In the genomic region with DNA sequence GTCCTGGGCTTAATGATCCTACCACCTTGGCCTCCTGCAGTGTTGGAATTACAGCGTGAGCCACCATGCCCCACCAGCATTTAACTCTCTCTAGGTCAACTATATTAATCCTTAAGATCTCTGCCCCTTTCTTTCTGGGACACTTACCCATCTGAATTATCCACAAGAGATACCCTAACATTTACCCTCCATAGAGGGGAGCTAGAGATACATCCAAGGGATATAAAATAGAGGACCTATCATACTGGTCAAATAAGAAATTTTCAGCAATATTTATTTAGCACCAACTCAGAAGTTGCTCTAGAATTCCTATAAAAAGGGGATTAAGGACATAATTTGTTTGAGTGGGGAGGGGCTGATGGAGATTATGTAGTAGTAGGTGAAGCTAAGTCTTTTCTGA, we compare ENCODE assay signal across 20 cellular contexts.
DNase-seq lines count a peak whose midpoint lies in the region; ATAC-seq and TF ChIP-seq lines count a peak whose summit lies in the region.
"Had no signal": no experiment of that assay in that cellular context is flagged by ENCODE, and none has a peak within 500 bp of the region (broad histone marks: within the 10 kb centered on the region; RNA-seq: fewer than 3 reads in every experiment).

No MANE protein-coding gene starts in this region.

- H3K9ac ChIP-seq in mammary epithelial cell (ENCODE audit: insufficient read depth, low read length): no peak overlapping the region

- intact Hi-C loops in mammary epithelial cell (cut with micrococcal nuclease): loop anchor here (2.0 kb wide), 2 partner anchors 121 to 167 kb away; no protein-coding TSS in a partner anchor
- intact Hi-C loops in upper lobe of right lung (cut with DNase I): no loop called here

- H3K79me2 ChIP-seq in mammary epithelial cell (ENCODE audit: insufficient read depth, low read length): no peaks in the 10 kb centered on the region

- H3K4me3 ChIP-seq in mammary epithelial cell (replicated peaks in 1 of 3; ENCODE audit: insufficient read depth in 1 of 3, low read depth in 2 of 3, low read length in 3 of 3): no peak overlapping the region
- H3K4me3 ChIP-seq in upper lobe of right lung: no peak overlapping the region
- H3K4me3 ChIP-seq: heart right ventricle, K562 had no signal

- H3K27me3 ChIP-seq in mammary epithelial cell (ENCODE audit: insufficient read depth, low read length) (no peaks in the 10 kb centered on the region), upper lobe of right lung (no peaks in the 10 kb centered on the region)

- no peak for DNase-seq in activated naive CD4-positive, alpha-beta T cell treated with Interleukin-2 at 50 U/mL for 16 hours
- DNase-seq in NAMALWA (ENCODE audit: low spot score): peak; percentile 15
- DNase-seq in mammary epithelial cell: no peak
- DNase-seq in upper lobe of right lung: no peak
- no peak for DNase-seq in stimulated activated CD4-positive, alpha-beta T cell treated with anti-CD3 and anti-CD28 coated beads, Interleukin-15, amount 100 ng/mL, for 24 hours
- no peak for DNase-seq in EL
- no peak for DNase-seq in GM19240 (ENCODE audit: insufficient read length, low spot score)
- DNase-seq: activated CD4-positive, alpha-beta T cell treated with anti-CD3 and anti-CD28 coated beads, Interleukin-2, amount 50 U/mL, for 48 hours; COR-L47; erythroblast; heart right ventricle; NCI-H446; OCI-M1; stimulated activated CD4-positive, alpha-beta T cell treated with anti-CD3 and anti-CD28 coated beads, Interleukin-4, amount 100 ng/mL, for 1 hour had no signal

- no peak overlapping the region for H3K4me2 ChIP-seq in mammary epithelial cell (ENCODE audit: insufficient read depth, low read depth, low read length)

- dilution Hi-C loops in mammary epithelial cell (cut with HindIII; ENCODE audit: low sequenced_read_pairs): no loop called here

- peaks cover 3% of the 10 kb centered on the region for H3K36me3 Mint-ChIP-seq in activated naive CD4-positive, alpha-beta T cell treated with anti-CD3 and anti-CD28 coated beads, Interleukin-2, amount 50 U/mL, for 24 hours
- H3K36me3 Mint-ChIP-seq: type B pancreatic cell had no signal

- H3K4me3 Mint-ChIP-seq in activated naive CD4-positive, alpha-beta T cell treated with anti-CD3 and anti-CD28 coated beads, Interleukin-2, amount 50 U/mL, for 24 hours: no peak overlapping the region
- H3K4me3 Mint-ChIP-seq: type B pancreatic cell had no signal

- BruUV-seq in mammary epithelial cell (replicated peaks; lab: Mats Ljungman, UMichigan): no TSS peak

- H3K36me3 ChIP-seq in mammary epithelial cell (ENCODE audit: insufficient read depth, low read length): no peaks in the 10 kb centered on the region
- no peaks in the 10 kb centered on the region for H3K36me3 ChIP-seq in upper lobe of right lung
- H3K36me3 ChIP-seq: heart right ventricle had no signal

- no peaks in the 10 kb centered on the region for H3K4me1 ChIP-seq in mammary epithelial cell (ENCODE audit: insufficient read depth, low read length)
- H3K4me1 ChIP-seq in upper lobe of right lung: peaks cover 4% of the 10 kb centered on the region

- ATAC-seq in upper lobe of right lung: no peak
- ATAC-seq: heart right ventricle, K562, sciatic nerve had no signal

- H3K27ac Mint-ChIP-seq in activated naive CD4-positive, alpha-beta T cell treated with anti-CD3 and anti-CD28 coated beads, Interleukin-2, amount 50 U/mL, for 24 hours: peak overlapping the region; percentile 46
- H3K27ac Mint-ChIP-seq: activated T-helper 2 cell treated with anti-CD3 and anti-CD28 coated beads, Interferon-gamma antibody, Interleukin-2, Interleukin-4, amounts not matched to agents 10 μg/mL and 5 μg/mL and 100 μg/mL, durations not matched to agents 14 hours and 24 hours and 36 hours; type B pancreatic cell had no signal

- no peak overlapping the region for H2AFZ ChIP-seq in mammary epithelial cell (ENCODE audit: low read depth, low read length)

- H3K27ac ChIP-seq in mammary epithelial cell (ENCODE audit: insufficient read depth, low read depth, low read length) (no peak overlapping the region), upper lobe of right lung (no peak overlapping the region)
- H3K27ac ChIP-seq: heart right ventricle, HL-60 had no signal

- no peaks in the 10 kb centered on the region for H4K20me1 ChIP-seq in mammary epithelial cell (ENCODE audit: insufficient read depth, low read length)

- CTCF ChIA-PET in mammary epithelial cell (lab: Charles Lee; ENCODE audit: low non-redundant PET): no interaction called here

- H3K4me1 Mint-ChIP-seq in activated naive CD4-positive, alpha-beta T cell treated with anti-CD3 and anti-CD28 coated beads, Interleukin-2, amount 50 U/mL, for 24 hours: peaks cover 52% of the 10 kb centered on the region

- H3K27me3 Mint-ChIP-seq in activated naive CD4-positive, alpha-beta T cell treated with anti-CD3 and anti-CD28 coated beads, Interleukin-2, amount 50 U/mL, for 24 hours: no peaks in the 10 kb centered on the region

- H3K9me3 Mint-ChIP-seq in activated naive CD4-positive, alpha-beta T cell treated with anti-CD3 and anti-CD28 coated beads, Interleukin-2, amount 50 U/mL, for 24 hours: peaks cover 6% of the 10 kb centered on the region
- H3K9me3 Mint-ChIP-seq: type B pancreatic cell had no signal

- 73% methylated on average over 1 of the region's 1 CpG for WGBS in mammary epithelial cell (ENCODE audit: low coverage, missing lambda C conversion rate)

- in situ Hi-C loops in mammary epithelial cell (cut with MboI; ENCODE audit: low sequenced_read_pairs in 2 of 2): loop anchor here (25.0 kb wide), 2 partner anchors 177 to 373 kb away; no protein-coding TSS in a partner anchor

- TF ChIP-seq CTCF in mammary epithelial cell (conservative IDR thresholded peaks at IDR 0.05 in 1 of 2, IDR thresholded peaks at IDR 0.05 in 1 of 2; ENCODE audit: extremely low read depth in 1 of 2, insufficient read depth in 1 of 2, low read depth in 1 of 2, low read length in 2 of 2): peak; percentile 8 to 55
- TF ChIP-seq CTCF in upper lobe of right lung (IDR thresholded peaks at IDR 0.05): peak; percentile 14

- H3K9me3 ChIP-seq in mammary epithelial cell (replicated peaks; ENCODE audit: insufficient read depth, low read length): no peaks in the 10 kb centered on the region
- H3K9me3 ChIP-seq in upper lobe of right lung: no peaks in the 10 kb centered on the region
- H3K9me3 ChIP-seq: heart right ventricle had no signal
